Comparison of ENCODE assay signal across 1 cellular context in the genomic region with DNA sequence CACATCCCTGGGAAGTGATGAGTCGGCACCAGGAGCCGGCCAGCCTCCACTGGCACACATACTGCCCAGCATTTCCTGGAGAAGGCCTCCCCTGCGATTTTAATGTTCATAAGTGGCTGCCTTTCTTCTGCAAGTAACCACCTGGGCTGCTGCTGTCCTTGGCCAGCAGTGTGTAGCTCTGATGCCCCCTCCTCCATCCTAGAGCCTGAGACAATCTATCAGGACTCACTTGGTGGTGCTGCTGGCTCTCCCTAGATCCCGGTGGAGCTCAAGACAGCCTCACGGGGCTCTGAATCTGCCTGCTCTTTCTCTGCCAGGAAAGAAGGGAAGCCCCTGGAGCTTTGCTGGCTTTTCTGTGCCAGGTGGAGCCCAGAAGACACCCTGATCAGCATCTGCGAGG.
TF ChIP-seq lines count a peak whose summit lies in the region.

No MANE protein-coding gene starts in this region.

TF ChIP-seq in H1, 55 proteins besides CTCF, POLR2A, EP300 and RAD21 (continued from another document):
- peak; percentile 41; the same call in 1 of the 2 replicates for TF ChIP-seq MAFK (IDR thresholded peaks at IDR 0.05; ENCODE audit: low read depth, low read length)
